ENCODE assay signal across 10 cellular contexts in the genomic region with DNA sequence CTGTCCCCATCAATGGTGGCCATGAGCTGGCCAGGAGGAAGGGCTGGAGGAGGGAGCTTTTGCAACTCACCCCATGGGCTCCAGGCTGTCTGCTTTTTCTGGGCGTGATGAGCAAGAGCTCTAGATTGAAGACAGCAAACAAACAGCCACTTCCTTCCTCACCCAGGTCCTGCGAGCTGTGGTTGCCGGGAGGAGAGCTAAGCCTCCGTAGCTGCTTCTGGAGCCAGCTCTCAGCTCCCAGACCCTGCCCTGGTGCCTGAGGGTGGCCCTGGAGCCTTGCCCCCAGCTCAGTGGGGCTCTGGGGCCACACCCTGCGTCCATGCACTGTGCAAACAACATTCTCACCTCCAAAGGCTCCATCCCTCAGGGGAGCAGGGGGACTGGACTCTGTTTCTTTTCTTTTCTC. TPM values are rescaled to one million over a fixed set of nuclear protein-coding genes. Genes with fewer than 3 reads are reported as not detected.
DNase-seq lines count a peak whose midpoint lies in the region; ATAC-seq lines count a peak whose summit lies in the region.
"Had no signal": no experiment of that assay in that cellular context is flagged by ENCODE, and none has a peak within 500 bp of the region (broad histone marks: within the 10 kb centered on the region; RNA-seq: fewer than 3 reads in every experiment).

No MANE protein-coding gene starts in this region.

- POLR2A ChIA-PET in activated CD8-positive, alpha-beta T cell treated with anti-CD3 and anti-CD28 coated beads, Interleukin-2, amount 10 ng/mL, durations not matched to agents 7 days and 5 days (lab: Charles Lee), result interaction anchor here (0.6 to 3.4 kb wide), 6 partner anchors 9 to 737 kb away, joined by 3 to 50 read pairs (median 3); a partner anchor contains a TSS

- peak overlapping the region; percentile 65 for H3K4me3 Mint-ChIP-seq in activated CD8-positive, alpha-beta T cell treated with anti-CD3 and anti-CD28 coated beads, Interleukin-2, amount 10 ng/mL, durations not matched to agents 7 days and 5 days

- H3K9me3 Mint-ChIP-seq in activated CD8-positive, alpha-beta T cell treated with anti-CD3 and anti-CD28 coated beads, Interleukin-2, amount 10 ng/mL, durations not matched to agents 7 days and 5 days (ENCODE audit: insufficient read depth), result no peaks in the 10 kb centered on the region

- DNase-seq in stimulated activated CD4-positive, alpha-beta T cell treated with anti-CD3 and anti-CD28 coated beads, Interleukin-15, amount 100 ng/mL, for 24 hours, result peak; percentile 36
- DNase-seq in stimulated activated CD4-positive, alpha-beta T cell treated with anti-CD3 and anti-CD28 coated beads, Interleukin-12 subunit alpha, Interleukin-12 subunit beta, amount 100 ng/mL, for 4 hours, result no peak
- peak; percentile 83 for DNase-seq in activated CD8-positive, alpha-beta T cell treated with anti-CD3 and anti-CD28 coated beads, Interleukin-2, amount 10 ng/mL, durations not matched to agents 7 days and 5 days
- DNase-seq in left cardiac atrium, result peak; percentile 51
- peak in 29 of 49 donors; percentile 4 to 59 (median 31) for DNase-seq in substantia nigra (lab: John Stamatoyannopoulos, UW)

- CTCF ChIA-PET in activated CD8-positive, alpha-beta T cell treated with anti-CD3 and anti-CD28 coated beads, Interleukin-2, amount 10 ng/mL, durations not matched to agents 7 days and 5 days (lab: Charles Lee), result interaction anchor here (0.6 to 7.2 kb wide), 10 partner anchors 9 to 372 kb away, joined by 3 to 158 read pairs (median 4); a partner anchor contains a TSS

- intact Hi-C loops in left cardiac atrium (cut with DNase I), result no loop called here

- H3K36me3 Mint-ChIP-seq in activated CD8-positive, alpha-beta T cell treated with anti-CD3 and anti-CD28 coated beads, Interleukin-2, amount 10 ng/mL, durations not matched to agents 7 days and 5 days (ENCODE audit: low read depth), result peaks cover 77% of the 10 kb centered on the region

- peaks cover 87% of the 10 kb centered on the region for H3K4me1 Mint-ChIP-seq in activated CD8-positive, alpha-beta T cell treated with anti-CD3 and anti-CD28 coated beads, Interleukin-2, amount 10 ng/mL, durations not matched to agents 7 days and 5 days (ENCODE audit: low read depth)

- no peak overlapping the region for H3K27ac ChIP-seq in substantia nigra (ENCODE audit: low read depth, low read length, poor library complexity, severe bottlenecking)
- H3K27ac ChIP-seq: C4-2B had no signal

- H3K27me3 Mint-ChIP-seq in activated CD8-positive, alpha-beta T cell treated with anti-CD3 and anti-CD28 coated beads, Interleukin-2, amount 10 ng/mL, durations not matched to agents 7 days and 5 days (ENCODE audit: low read depth), result no peaks in the 10 kb centered on the region

- peak; percentile 62 for ATAC-seq in activated CD8-positive, alpha-beta T cell treated with anti-CD3 and anti-CD28 coated beads, Interleukin-2, amount 10 ng/mL, durations not matched to agents 7 days and 5 days
- ATAC-seq in left cardiac atrium, result peak; percentile 40 to 45
- ATAC-seq in HG03280 (IDR thresholded peaks at IDR 0.05; ENCODE audit: unreplicated experiment), result no peak
- no peak for ATAC-seq in GM21515 (IDR thresholded peaks at IDR 0.05; ENCODE audit: unreplicated experiment)
- ATAC-seq in HG02981 (IDR thresholded peaks at IDR 0.05; ENCODE audit: unreplicated experiment), result no peak

- H3K27ac Mint-ChIP-seq in activated CD8-positive, alpha-beta T cell treated with anti-CD3 and anti-CD28 coated beads, Interleukin-2, amount 10 ng/mL, durations not matched to agents 7 days and 5 days, result peak overlapping the region; percentile 95

RNA-seq across cellular contexts. Expression of a gene that starts 6.2 kb away (rescaled TPM):
- 100 to 1,000 TPM; 254 to 266 TPM for total RNA-seq in activated CD8-positive, alpha-beta T cell treated with anti-CD3 and anti-CD28 coated beads, Interleukin-2, amount 10 ng/mL, durations not matched to agents 7 days and 5 days
- 10 to 100 TPM; 13.2 to 19.5 TPM for total RNA-seq in left cardiac atrium

RNA-seq across cellular contexts. Expression of a gene that starts 39.5 kb away (rescaled TPM):
- 1 to 10 TPM; 3.6 to 4.9 TPM for total RNA-seq in activated CD8-positive, alpha-beta T cell treated with anti-CD3 and anti-CD28 coated beads, Interleukin-2, amount 10 ng/mL, durations not matched to agents 7 days and 5 days
- total RNA-seq in left cardiac atrium, result 10 to 100 TPM; 10.8 to 12.4 TPM

RNA-seq across cellular contexts. Expression of a gene that starts 57.0 kb away (rescaled TPM):
- 10 to 100 TPM; 28.7 to 36.2 TPM for total RNA-seq in activated CD8-positive, alpha-beta T cell treated with anti-CD3 and anti-CD28 coated beads, Interleukin-2, amount 10 ng/mL, durations not matched to agents 7 days and 5 days
- 10 to 100 TPM; 13.6 to 16.6 TPM for total RNA-seq in left cardiac atrium

RNA-seq across cellular contexts. Expression of a gene that starts 59.4 kb away (rescaled TPM):
- not detected for total RNA-seq in activated CD8-positive, alpha-beta T cell treated with anti-CD3 and anti-CD28 coated beads, Interleukin-2, amount 10 ng/mL, durations not matched to agents 7 days and 5 days
- not detected for total RNA-seq in left cardiac atrium
- total RNA-seq: T-helper 2 cell treated with Interferon-gamma antibody and Interleukin-4, amounts not matched to agents 100 ng/mL and 5 ng/mL, for 36 hours had no signal

Comparison
In these comparisons a context has a peak if more than half of its experiments do, and no peak if none do; other contexts are left out.
1. ATAC-seq: peak in activated CD8-positive, alpha-beta T cell treated with anti-CD3 and anti-CD28 coated beads, Interleukin-2, amount 10 ng/mL, durations not matched to agents 7 days and 5 days (single experiment) and left cardiac atrium (2 of 2); none in HG03280 (single experiment), GM21515 (single experiment) and HG02981 (single experiment).
2. RNA of a gene that starts 6.2 kb away (total RNA-seq): 254 to 266 TPM in activated CD8-positive, alpha-beta T cell treated with anti-CD3 and anti-CD28 coated beads, Interleukin-2, amount 10 ng/mL, durations not matched to agents 7 days and 5 days; 13.2 to 19.5 TPM in left cardiac atrium; every median in the first group is over 10 times any median in the second.